ENCODE assay signal across 32 cellular contexts in the genomic region with DNA sequence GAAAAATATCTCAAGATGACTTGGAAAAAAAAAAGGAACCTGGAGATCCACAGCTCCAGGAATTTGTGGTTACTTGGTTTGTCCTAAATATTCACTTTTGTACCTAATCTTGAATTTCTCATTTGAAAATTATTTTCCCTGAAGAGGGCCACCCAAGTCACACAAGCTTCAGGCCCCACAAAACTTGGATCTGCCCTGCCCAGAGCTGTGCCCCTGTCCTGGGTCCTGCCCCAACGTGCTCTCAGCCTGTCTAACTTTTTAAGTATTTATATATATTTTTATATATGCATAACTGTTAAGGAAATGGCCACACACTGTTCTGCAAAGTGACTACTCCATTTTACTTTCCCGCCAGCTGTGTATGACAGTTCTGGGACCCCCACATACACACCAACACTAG.
"Had no signal": no experiment of that assay in that cellular context is flagged by ENCODE, and none has a peak within 500 bp of the region (broad histone marks: within the 10 kb centered on the region; RNA-seq: fewer than 3 reads in every experiment).

No MANE protein-coding gene starts in this region.

- H3K36me3 ChIP-seq: ascending aorta, breast epithelium, esophagus muscularis mucosa, gastroesophageal sphincter, WERI-Rb-1 had no signal

- ATAC-seq: activated CD4-positive, CD25-positive, alpha-beta regulatory T cell treated with anti-CD3 and anti-CD28 coated beads, Interleukin-2, amount 50 U/mL, for 24 hours; activated CD8-positive, alpha-beta T cell treated with anti-CD3 and anti-CD28 coated beads for 36 hours; activated naive CD4-positive, alpha-beta T cell treated with anti-CD3 and anti-CD28 coated beads, Interleukin-2, amount 50 U/mL, for 72 hours; activated T-cell treated with anti-CD3 and anti-CD28 coated beads, Interleukin-2, amount 50 U/mL, for 72 hours; effector memory CD8-positive, alpha-beta T cell; gastroesophageal sphincter; T-cell had no signal

- H3K9me3 Mint-ChIP-seq: activated B cell treated with CpG ODN at 0.5 μM for 24 hours; activated CD8-positive, alpha-beta T cell treated with anti-CD3 and anti-CD28 coated beads for 36 hours; activated naive CD4-positive, alpha-beta T cell treated with anti-CD3 and anti-CD28 coated beads, Interleukin-2, amount 10 ng/mL, durations not matched to agents 7 days and 5 days; activated naive CD4-positive, alpha-beta T cell treated with anti-CD3 and anti-CD28 coated beads, Interleukin-2, amount 50 U/mL, for 72 hours; activated naive CD8-positive, alpha-beta T cell treated with anti-CD3 and anti-CD28 coated beads, Interleukin-2, amount 10 ng/mL, durations not matched to agents 7 days and 5 days; activated T-cell treated with anti-CD3 and anti-CD28 coated beads, Interleukin-2, amount 50 U/mL, for 24 hours; activated T-cell treated with anti-CD3 and anti-CD28 coated beads, Interleukin-2, amount 50 U/mL, for 72 hours; brain; central memory CD8-positive, alpha-beta T cell; effector memory CD8-positive, alpha-beta T cell; T-cell; T-helper 1 cell treated with Interleukin-12 subunit alpha and Interleukin-12 subunit beta and Interleukin-4 antibody, amounts not matched to agents 30 μg/mL and 1 μg/mL, for 36 hours; T-helper 2 cell treated with Interferon-gamma antibody and Interleukin-4, amounts not matched to agents 5 μg/mL and 100 μg/mL, for 36 hours had no signal

- DNase-seq: activated B cell treated with CpG ODN at 0.5 μM for 24 hours; activated CD4-positive, alpha-beta T cell treated with anti-CD3 and anti-CD28 coated beads for 48 hours; activated CD4-positive, alpha-beta T cell treated with anti-CD3 and anti-CD28 coated beads, Interleukin-2, amount 50 U/mL, for 1 hour; activated CD4-positive, alpha-beta T cell treated with anti-CD3 and anti-CD28 coated beads, Interleukin-2, amount 50 U/mL, for 48 hours; activated CD8-positive, alpha-beta memory T cell treated with anti-CD3 and anti-CD28 coated beads, Interleukin-2, amount 50 U/mL, for 4 hours; activated CD8-positive, alpha-beta T cell treated with anti-CD3 and anti-CD28 coated beads for 36 hours; activated gamma-delta T cell; activated naive CD4-positive, alpha-beta T cell; activated naive CD4-positive, alpha-beta T cell treated with anti-CD3 and anti-CD28 coated beads, Interleukin-2, amount 10 ng/mL, durations not matched to agents 7 days and 5 days; activated naive CD8-positive, alpha-beta T cell treated with anti-CD3 and anti-CD28 coated beads, Interleukin-2, amount 10 ng/mL, durations not matched to agents 7 days and 5 days; activated T-cell treated with anti-CD3 and anti-CD28 coated beads for 4 hours; activated T-cell treated with anti-CD3 and anti-CD28 coated beads, Interleukin-2, amount 50 U/mL, for 72 hours; dermis blood vessel endothelial cell; effector CD4-positive, alpha-beta T cell; effector memory CD8-positive, alpha-beta T cell; foreskin melanocyte; heart right ventricle; T-cell; T1000; WERI-Rb-1 had no signal

- H3K4me3 ChIP-seq: ascending aorta, breast epithelium, coronary artery, esophagus muscularis mucosa, gastroesophageal sphincter, heart right ventricle had no signal

- H3K4me3 Mint-ChIP-seq: activated B cell treated with CpG ODN at 0.5 μM for 24 hours; activated CD8-positive, alpha-beta T cell treated with anti-CD3 and anti-CD28 coated beads for 36 hours; activated naive CD4-positive, alpha-beta T cell treated with anti-CD3 and anti-CD28 coated beads, Interleukin-2, amount 10 ng/mL, durations not matched to agents 7 days and 5 days; activated naive CD8-positive, alpha-beta T cell treated with anti-CD3 and anti-CD28 coated beads, Interleukin-2, amount 10 ng/mL, durations not matched to agents 7 days and 5 days; activated T-cell treated with anti-CD3 and anti-CD28 coated beads, Interleukin-2, amount 50 U/mL, for 24 hours; activated T-cell treated with anti-CD3 and anti-CD28 coated beads, Interleukin-2, amount 50 U/mL, for 72 hours; brain; central memory CD8-positive, alpha-beta T cell; effector memory CD8-positive, alpha-beta T cell; T-cell; T-helper 1 cell treated with Interleukin-12 subunit alpha and Interleukin-12 subunit beta and Interleukin-4 antibody, amounts not matched to agents 30 μg/mL and 1 μg/mL, for 36 hours; T-helper 2 cell treated with Interferon-gamma antibody and Interleukin-4, amounts not matched to agents 5 μg/mL and 100 μg/mL, for 36 hours had no signal

- H3K4me1 Mint-ChIP-seq: activated B cell treated with CpG ODN at 0.5 μM for 24 hours; activated naive CD4-positive, alpha-beta T cell treated with anti-CD3 and anti-CD28 coated beads, Interleukin-2, amount 10 ng/mL, durations not matched to agents 7 days and 5 days; activated naive CD8-positive, alpha-beta T cell treated with anti-CD3 and anti-CD28 coated beads, Interleukin-2, amount 10 ng/mL, durations not matched to agents 7 days and 5 days; central memory CD8-positive, alpha-beta T cell; T-cell had no signal

- H3K27ac ChIP-seq: ascending aorta, breast epithelium, coronary artery, esophagus muscularis mucosa, gastroesophageal sphincter, heart right ventricle, WERI-Rb-1 had no signal

- H3K27ac Mint-ChIP-seq: activated B cell treated with CpG ODN at 0.5 μM for 24 hours; activated CD8-positive, alpha-beta T cell treated with anti-CD3 and anti-CD28 coated beads for 36 hours; activated naive CD4-positive, alpha-beta T cell treated with anti-CD3 and anti-CD28 coated beads, Interleukin-2, amount 10 ng/mL, durations not matched to agents 7 days and 5 days; activated naive CD4-positive, alpha-beta T cell treated with anti-CD3 and anti-CD28 coated beads, Interleukin-2, amount 50 U/mL, for 72 hours; activated naive CD8-positive, alpha-beta T cell treated with anti-CD3 and anti-CD28 coated beads, Interleukin-2, amount 10 ng/mL, durations not matched to agents 7 days and 5 days; activated T-cell treated with anti-CD3 and anti-CD28 coated beads, Interleukin-2, amount 50 U/mL, for 24 hours; activated T-cell treated with anti-CD3 and anti-CD28 coated beads, Interleukin-2, amount 50 U/mL, for 72 hours; brain; effector memory CD8-positive, alpha-beta T cell; T-cell; T-helper 1 cell treated with Interleukin-12 subunit alpha and Interleukin-12 subunit beta and Interleukin-4 antibody, amounts not matched to agents 30 μg/mL and 1 μg/mL, for 36 hours; T-helper 2 cell treated with Interferon-gamma antibody and Interleukin-4, amounts not matched to agents 5 μg/mL and 100 μg/mL, for 36 hours had no signal

- H3K4me1 ChIP-seq: ascending aorta, breast epithelium, esophagus muscularis mucosa, gastroesophageal sphincter had no signal

- H3K27me3 ChIP-seq: ascending aorta, breast epithelium, esophagus muscularis mucosa, gastroesophageal sphincter, heart right ventricle had no signal

- H3K36me3 Mint-ChIP-seq: activated naive CD4-positive, alpha-beta T cell treated with anti-CD3 and anti-CD28 coated beads, Interleukin-2, amount 10 ng/mL, durations not matched to agents 7 days and 5 days; activated naive CD4-positive, alpha-beta T cell treated with anti-CD3 and anti-CD28 coated beads, Interleukin-2, amount 50 U/mL, for 72 hours; activated naive CD8-positive, alpha-beta T cell treated with anti-CD3 and anti-CD28 coated beads, Interleukin-2, amount 10 ng/mL, durations not matched to agents 7 days and 5 days; brain; T-cell had no signal

- H3K9me3 ChIP-seq: ascending aorta, breast epithelium, gastroesophageal sphincter, heart right ventricle had no signal
